14 cellular contexts compared by ENCODE assay signal in genomic region chr3:66602691-66603090, GRCh38.
DNase-seq lines count a peak whose midpoint lies in the region; ATAC-seq and TF ChIP-seq lines count a peak whose summit lies in the region.
"Had no signal": no experiment of that assay in that cellular context is flagged by ENCODE, and none has a peak within 500 bp of the region (broad histone marks: within the 10 kb centered on the region; RNA-seq: fewer than 3 reads in every experiment).

No MANE protein-coding gene starts in this region.

- H3K27me3 ChIP-seq in esophagus (ENCODE audit: control insufficient read depth in 1 of 2, insufficient read depth in 2 of 2, low read length in 2 of 2) (no peaks in the 10 kb centered on the region), prostate gland (replicated peaks; ENCODE audit: insufficient read depth) (no peaks in the 10 kb centered on the region)

- ATAC-seq in activated T-cell treated with anti-CD3 and anti-CD28 coated beads, Interleukin-2, amount 50 U/mL, for 4 hours, result no peak
- ATAC-seq in T-cell (replicated peaks in 1 of 4), result no peak
- no peak for ATAC-seq in HG03135 (IDR thresholded peaks at IDR 0.05; ENCODE audit: unreplicated experiment)
- no peak for ATAC-seq in GM21390 (IDR thresholded peaks at IDR 0.05; ENCODE audit: unreplicated experiment)
- ATAC-seq: GM12878, Panc1 had no signal

- H3K4me1 Mint-ChIP-seq in activated T-cell treated with anti-CD3 and anti-CD28 coated beads, Interleukin-2, amount 50 U/mL, for 4 hours (ENCODE audit: low read depth), result peaks cover 22% of the 10 kb centered on the region
- H3K4me1 Mint-ChIP-seq in T-cell, result peaks cover 28 to 40% (median 28%) of the 10 kb centered on the region in 3 donors

- no peaks in the 10 kb centered on the region for H3K27me3 Mint-ChIP-seq in activated T-cell treated with anti-CD3 and anti-CD28 coated beads, Interleukin-2, amount 50 U/mL, for 4 hours (ENCODE audit: low read depth)
- H3K27me3 Mint-ChIP-seq in T-cell, result peaks cover 2 to 4% of the 10 kb centered on the region in 2 donors
- H3K27me3 Mint-ChIP-seq: CD4-positive, alpha-beta T cell had no signal

- no peak overlapping the region for H3K4me3 ChIP-seq in esophagus (ENCODE audit: low read depth in 1 of 2, low read length in 2 of 2)
- no peak overlapping the region for H3K4me3 ChIP-seq in prostate gland
- H3K4me3 ChIP-seq: GM12878 had no signal

- no peaks in the 10 kb centered on the region for H3K36me3 Mint-ChIP-seq in activated T-cell treated with anti-CD3 and anti-CD28 coated beads, Interleukin-2, amount 50 U/mL, for 4 hours (ENCODE audit: insufficient read depth)
- no peaks in the 10 kb centered on the region for H3K36me3 Mint-ChIP-seq in T-cell

- POLR2A ChIA-PET in T-cell (lab: Charles Lee), result no interaction called here

- 51 to 63% methylated on average over 5 of the region's 5 CpGs for WGBS in esophagus, 2 donors
- 22% methylated on average over 5 of the region's 5 CpGs for WGBS in prostate gland

- H3K9me3 ChIP-seq in esophagus (ENCODE audit: control insufficient read depth in 2 of 2, insufficient read depth in 1 of 2, low read depth in 1 of 2, low read length in 1 of 2) (no peaks in the 10 kb centered on the region), prostate gland (no peaks in the 10 kb centered on the region)

- no peak for TF ChIP-seq POLR2A in prostate gland (IDR thresholded peaks at IDR 0.05)

- peak overlapping the region; percentile 1 for H3K4me3 Mint-ChIP-seq in activated T-cell treated with anti-CD3 and anti-CD28 coated beads, Interleukin-2, amount 50 U/mL, for 4 hours
- H3K4me3 Mint-ChIP-seq in T-cell, result peak overlapping the region in 2 of 3 donors; percentile 25 to 58

- CTCF ChIA-PET in T-cell (lab: Charles Lee), result interaction anchor here in 1 of 2 donors (0.6 kb wide), 1 partner anchor 111 kb away, joined by 3 read pairs; no protein-coding TSS in a partner anchor

- no peaks in the 10 kb centered on the region for H3K36me3 ChIP-seq in esophagus (ENCODE audit: control insufficient read depth in 2 of 2, insufficient read depth in 2 of 2, low read length in 1 of 2)
- no peaks in the 10 kb centered on the region for H3K36me3 ChIP-seq in prostate gland

- intact Hi-C loops in prostate gland (cut with DNase I), result no loop called here

- no peaks in the 10 kb centered on the region for H3K9me3 Mint-ChIP-seq in activated T-cell treated with anti-CD3 and anti-CD28 coated beads, Interleukin-2, amount 50 U/mL, for 4 hours
- no peaks in the 10 kb centered on the region for H3K9me3 Mint-ChIP-seq in T-cell
- H3K9me3 Mint-ChIP-seq: CD4-positive, alpha-beta T cell had no signal

- H3K4me1 ChIP-seq in esophagus (ENCODE audit: control insufficient read depth in 2 of 2, insufficient read depth in 2 of 2, low read length in 1 of 2), result no peaks in the 10 kb centered on the region
- H3K4me1 ChIP-seq in prostate gland (replicated peaks), result peaks cover 3% of the 10 kb centered on the region

- peak overlapping the region; percentile 1 to 63 for H3K27ac ChIP-seq in esophagus (ENCODE audit: low read depth in 2 of 2, low read length in 1 of 2)
- H3K27ac ChIP-seq in prostate gland, result peak overlapping the region; percentile 41 to 68

- no peak for TF ChIP-seq CTCF in prostate gland (IDR thresholded peaks at IDR 0.05)

- no peak overlapping the region for H3K27ac Mint-ChIP-seq in T-cell
- H3K27ac Mint-ChIP-seq: CD4-positive, alpha-beta T cell had no signal

- DNase-seq in activated T-cell treated with anti-CD3 and anti-CD28 coated beads, Interleukin-2, amount 50 U/mL, for 4 hours, result no peak
- no peak for DNase-seq in activated T-cell treated with anti-CD3 and anti-CD28 coated beads for 4 hours
- DNase-seq in T-cell, result no peak
- DNase-seq in prostate gland (ENCODE audit: low spot score), result peak; percentile 85
- DNase-seq in A172 (ENCODE audit: low spot score), result no peak
- DNase-seq: CD4-positive, alpha-beta T cell; NCI-H1436 treated with DMSO at 0.1 percent for 48 hours; NCI-H2029; NCI-H524 treated with DMSO at 0.1 percent for 48 hours had no signal
